8 cellular contexts compared by ENCODE assay signal in the genomic region with DNA sequence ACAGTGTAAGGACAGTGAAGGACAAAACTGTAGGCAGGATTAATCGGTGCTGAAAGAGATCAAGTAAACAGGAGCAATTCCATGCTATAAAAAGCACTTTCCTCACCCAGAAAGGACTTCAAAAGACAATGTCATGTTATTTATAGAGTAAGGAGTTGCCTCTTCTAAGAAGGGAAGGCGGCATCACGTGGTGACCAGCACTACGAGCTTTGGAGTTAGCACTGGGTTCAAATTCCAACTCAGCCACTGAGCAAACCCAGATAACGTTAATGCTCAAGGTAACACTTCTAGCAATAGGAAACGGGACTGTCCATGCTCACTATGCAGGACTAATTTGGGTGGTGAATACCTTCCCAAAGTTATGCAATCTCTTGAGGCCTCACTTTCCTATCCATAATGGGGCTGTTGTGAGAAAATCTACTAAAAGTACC. TPM values are rescaled to one million over a fixed set of nuclear protein-coding genes. Genes with fewer than 3 reads are reported as not detected.
A peak's percentile ranks its signal among the peaks of the same experiment; 100 is the strongest.
DNase-seq lines count a peak whose midpoint lies in the region; ATAC-seq, FAIRE-seq and TF ChIP-seq lines count a peak whose summit lies in the region.

No MANE protein-coding gene starts in this region.

- peak overlapping the region; percentile 92 for H4K91ac ChIP-seq in H1 (replicated peaks; ENCODE audit: insufficient read length, low read length)

- CTCF ChIA-PET in H1 (lab: Charles Lee; ENCODE audit: partially characterized antibody), result no interaction called here

- POLR2A ChIA-PET in H1 (lab: Charles Lee; ENCODE audit: partially characterized antibody), result interaction anchor here (1.1 to 4.8 kb wide), 9 partner anchors 10 to 56 kb away, joined by 3 to 50 read pairs (median 6); partner anchors contain the start of gene KIF20B

- H3K27me3 Mint-ChIP-seq in CD4-positive, CD25-positive, alpha-beta regulatory T cell, result peaks cover 37% of the 10 kb centered on the region
- H3K27me3 Mint-ChIP-seq in natural killer cell (ENCODE audit: low read depth in 2 of 2), result peaks cover 19 to 23% of the 10 kb centered on the region in 2 donors

- H2BK5ac ChIP-seq in H1 (ENCODE audit: low read depth, low read length), result peak overlapping the region; percentile 95

- no peak overlapping the region for H3K14ac ChIP-seq in H1 (ENCODE audit: insufficient read length)

- H2BK120ac ChIP-seq in H1 (replicated peaks; ENCODE audit: low read depth, low read length), result peak overlapping the region; percentile 39

- WGBS in H1 (ENCODE audit: extremely low coverage in 1 of 2, insufficient coverage in 1 of 2, insufficient read length in 1 of 2, insufficient replicate concordance in 2 of 2, low coverage in 1 of 2, low lambda C conversion rate in 2 of 2, missing lambda C conversion rate in 1 of 2), 2 experiments, result 38% methylated on average over 6 of the region's 6 CpGs; no CpG with 5 or more reads in 1 of the 2 experiments

- H3K23ac ChIP-seq in H1 (ENCODE audit: insufficient read length), result no peak overlapping the region

- H3K56ac ChIP-seq in H1 (replicated peaks; ENCODE audit: insufficient read length, low read depth, low read length), result no peak overlapping the region

- H3K4me2 ChIP-seq in H1 (ENCODE audit: insufficient read depth in 1 of 2, low read depth in 2 of 2, low read length in 2 of 2), result peak overlapping the region; percentile 87 to 91

- TF ChIP-seq POLR2A in H1 (IDR thresholded peaks at IDR 0.05; ENCODE audit: control extremely low read depth in 1 of 2, low read depth in 2 of 2, low read length in 2 of 2), result no peak

- no peaks in the 10 kb centered on the region for H3K9me3 ChIP-seq in CD4-positive, CD25-positive, alpha-beta regulatory T cell (ENCODE audit: control insufficient read depth in 2 of 2, low read length in 2 of 2)
- H3K9me3 ChIP-seq in H1 (ENCODE audit: insufficient read depth in 2 of 2, low read depth in 1 of 2, low read length in 1 of 2), result no peaks in the 10 kb centered on the region

- peak overlapping the region; percentile 46 for H4K5ac ChIP-seq in H1 (ENCODE audit: insufficient read length, low read depth, low read length)

- H3K18ac ChIP-seq in H1 (ENCODE audit: extremely low read depth, low read length), result peak overlapping the region; percentile 71

- H3K23me2 ChIP-seq in H1 (ENCODE audit: low read depth, low read length), result peaks cover 5% of the 10 kb centered on the region; the same call in 1 of the 2 replicates

- DNase-seq in CD4-positive, CD25-positive, alpha-beta regulatory T cell, result peak in 1 of 3 donors; percentile 3
- DNase-seq in MV-4-11 (lab: John Stamatoyannopoulos, UW) (peak; percentile 54), H1 (ENCODE audit: low read depth in 1 of 2, low spot score in 2 of 2) (no peak), natural killer cell (no peak), NCI-H1417 treated with DMSO at 0.1 percent for 48 hours (lab: John Stamatoyannopoulos, UW) (no peak), SKM-1 (lab: John Stamatoyannopoulos, UW; ENCODE audit: unreplicated experiment) (no peak)

- H2BK15ac ChIP-seq in H1 (ENCODE audit: low read length), result 0 out of 2 replicates have a peak overlapping the region, but pooled peaks have one; percentile 33

- peak overlapping the region in 3 of 4 experiments; percentile 85 to 88 (median 86); a peak in 6 of 7 replicates for H3K9ac ChIP-seq in H1 (replicated peaks in 1 of 4; ENCODE audit: extremely low read depth in 1 of 4, low read depth in 3 of 4, low read length in 3 of 4)

- no peak overlapping the region for H3K27ac ChIP-seq in CD4-positive, CD25-positive, alpha-beta regulatory T cell (ENCODE audit: insufficient read depth, low read length, poor library complexity, severe bottlenecking)
- peak overlapping the region; percentile 89 for H3K27ac ChIP-seq in H1 (ENCODE audit: low read depth, low read length)

- FAIRE-seq in H1 (lab: Jason Lieb, UNC), result peak; percentile 32

- TF ChIP-seq CTCF in H1 (IDR thresholded peaks at IDR 0.05; ENCODE audit: control extremely low read depth in 1 of 3, insufficient read depth in 1 of 3, low read depth in 1 of 3, low read length in 3 of 3), result no peak
- TF ChIP-seq CTCF in natural killer cell (IDR thresholded peaks at IDR 0.05), result no peak

- H3K4me3 Mint-ChIP-seq in CD4-positive, CD25-positive, alpha-beta regulatory T cell, result peak overlapping the region; percentile 86 to 93 (median 89)
- H3K4me3 Mint-ChIP-seq in natural killer cell, result peak overlapping the region; percentile 13

- H3K27ac Mint-ChIP-seq in CD4-positive, CD25-positive, alpha-beta regulatory T cell, result peak overlapping the region in 2 of 3 donors; percentile 29 to 31
- no peak overlapping the region for H3K27ac Mint-ChIP-seq in natural killer cell

- no peak overlapping the region for H2BK20ac ChIP-seq in H1 (ENCODE audit: low read length)

- H3K79me1 ChIP-seq in H1 (ENCODE audit: low read depth, low read length), result peaks cover 3% of the 10 kb centered on the region; the same call in 1 of the 2 replicates

- ATAC-seq in CD4-positive, CD25-positive, alpha-beta regulatory T cell (ENCODE audit: low read depth in 2 of 2), result no peak
- no peak for ATAC-seq in natural killer cell
- no peak for ATAC-seq in GM18868 (IDR thresholded peaks at IDR 0.05; ENCODE audit: unreplicated experiment)
- no peak for ATAC-seq in HG03520 (IDR thresholded peaks at IDR 0.05; ENCODE audit: unreplicated experiment)

- no peaks in the 10 kb centered on the region for H3K36me3 ChIP-seq in CD4-positive, CD25-positive, alpha-beta regulatory T cell (ENCODE audit: control insufficient read depth, insufficient read depth, low read length)
- H3K36me3 ChIP-seq in H1 (ENCODE audit: control insufficient read depth in 2 of 4, insufficient read depth in 4 of 4, low read length in 3 of 4), result no peaks in the 10 kb centered on the region

- H3K4me3 ChIP-seq in CD4-positive, CD25-positive, alpha-beta regulatory T cell (ENCODE audit: low read depth, low read length), result peak overlapping the region; percentile 64
- H3K4me3 ChIP-seq in H1 (ENCODE audit: extremely low read depth in 1 of 4, insufficient read depth in 2 of 4, low read depth in 3 of 4, low read length in 4 of 4), result peak overlapping the region; percentile 84 to 93 (median 90)

- H3K4me1 Mint-ChIP-seq in CD4-positive, CD25-positive, alpha-beta regulatory T cell, result peaks cover 5 to 7% (median 5%) of the 10 kb centered on the region in 4 donors
- peaks cover 9% of the 10 kb centered on the region in 2 donors for H3K4me1 Mint-ChIP-seq in natural killer cell

- peaks cover 17% of the 10 kb centered on the region for H3K4me1 ChIP-seq in CD4-positive, CD25-positive, alpha-beta regulatory T cell (ENCODE audit: control insufficient read depth, insufficient read depth, low read length, poor library complexity, severe bottlenecking)
- peaks cover 2 to 13% (median 10%) of the 10 kb centered on the region in 4 experiments; a peak in 6 of 7 replicates for H3K4me1 ChIP-seq in H1 (replicated peaks in 1 of 4; ENCODE audit: control insufficient read depth in 3 of 4, insufficient read depth in 4 of 4, low read length in 3 of 4)

- H4K20me1 ChIP-seq in H1 (replicated peaks in 1 of 2; ENCODE audit: control insufficient read depth in 1 of 2, insufficient read depth in 2 of 2, low read length in 2 of 2), result peaks cover 0 to 6% of the 10 kb centered on the region in 2 experiments

- H2BK12ac ChIP-seq in H1 (ENCODE audit: low read depth, low read length), result peak overlapping the region; percentile 85

- intact Hi-C loops in natural killer cell (cut with micrococcal nuclease), result no loop called here

- H3K4ac ChIP-seq in H1 (replicated peaks; ENCODE audit: insufficient read length, low read depth, low read length), result peak overlapping the region; percentile 3

- no peak overlapping the region for H4K8ac ChIP-seq in H1 (ENCODE audit: extremely low read depth, insufficient read depth, low read length)

- H3K27me3 ChIP-seq in CD4-positive, CD25-positive, alpha-beta regulatory T cell (ENCODE audit: control insufficient read depth, insufficient read depth, low read length), result peaks cover 31% of the 10 kb centered on the region
- no peaks in the 10 kb centered on the region for H3K27me3 ChIP-seq in H1 (replicated peaks in 1 of 4; ENCODE audit: control insufficient read depth in 3 of 4, extremely low read depth in 1 of 4, insufficient read depth in 3 of 4, low read length in 3 of 4)

- peak overlapping the region; percentile 79 for H2AFZ ChIP-seq in H1 (ENCODE audit: low read length)

- 0 out of 2 replicates have a peak overlapping the region, but pooled peaks have one; percentile 66 for H2AK5ac ChIP-seq in H1 (ENCODE audit: low read depth, low read length)

- no peaks in the 10 kb centered on the region for H3K36me3 Mint-ChIP-seq in CD4-positive, CD25-positive, alpha-beta regulatory T cell
- H3K36me3 Mint-ChIP-seq in natural killer cell, result no peaks in the 10 kb centered on the region

- no peaks in the 10 kb centered on the region for H3K9me3 Mint-ChIP-seq in CD4-positive, CD25-positive, alpha-beta regulatory T cell
- no peaks in the 10 kb centered on the region for H3K9me3 Mint-ChIP-seq in natural killer cell

- no peak for TF ChIP-seq EP300 in H1 (IDR thresholded peaks at IDR 0.05; ENCODE audit: borderline replicate concordance in 1 of 2, low read depth in 2 of 2, low read length in 2 of 2)

- peaks cover 21 to 37% of the 10 kb centered on the region in 2 experiments for H3K79me2 ChIP-seq in H1 (ENCODE audit: control insufficient read depth in 1 of 2, insufficient read depth in 2 of 2, low read length in 2 of 2)

- no peak for TF ChIP-seq RAD21 in H1 (IDR thresholded peaks at IDR 0.05 in 1 of 2, conservative IDR thresholded peaks at IDR 0.05 in 1 of 2; ENCODE audit: low read depth in 2 of 2, low read length in 2 of 2)

RNA-seq across cellular contexts. Expression of gene PANK1, which starts 0.7 kb away (rescaled TPM):
- total RNA-seq in CD4-positive, CD25-positive, alpha-beta regulatory T cell, result 0.49 TPM
- polyA plus RNA-seq in CD4-positive, CD25-positive, alpha-beta regulatory T cell, result under 1 TPM in 2 of 4 donors, not detected in 2; 0.17 to 0.41 TPM
- total RNA-seq in H1 (2021; fragmentation: NEBNext Ultra II Directional; extraction: Animal tissue kit (Norgen Biotek cat#: 25700)), result 39.1 and 40.4 TPM in 2 replicates
- 11.3 and 18.5 TPM in 2 replicates for polyA plus RNA-seq in H1 (2011; rRNA removed)
- polyA plus RNA-seq in H1 (2011; cell fraction: cytosol; rRNA removed), result 18.1 TPM
- polyA plus RNA-seq in H1 (2011; cell fraction: nucleus; rRNA removed), result 12.0 TPM
- 24.6 to 36.4 TPM (median 26.5 TPM) in 4 replicates for polyA plus RNA-seq in H1 (2012, experiment 1 of 2)
- 5.1 TPM for polyA plus RNA-seq in H1 (2012, experiment 2 of 2)
- 22.6 TPM for polyA plus RNA-seq in H1 (2013, experiment 1 of 2)
- 22.8 TPM for polyA plus RNA-seq in H1 (2013, experiment 2 of 2)
- polyA minus RNA-seq in H1 (2011; rRNA and poly(A)+ RNA removed), result 51.7 and 58.1 TPM in 2 replicates
- 15.3 TPM for polyA minus RNA-seq in H1 (2011; cell fraction: cytosol; rRNA and poly(A)+ RNA removed)
- polyA minus RNA-seq in H1 (2011; cell fraction: nucleus; rRNA and poly(A)+ RNA removed), result 33.0 TPM
- 1 to 10 TPM in 2 of 3 donors, under 1 TPM in 1; 0.85 to 2.2 (median 1.4) TPM for total RNA-seq in natural killer cell

RNA-seq across cellular contexts. Expression of gene KIF20B, which starts 55.6 kb away (rescaled TPM):
- 42.8 TPM for total RNA-seq in CD4-positive, CD25-positive, alpha-beta regulatory T cell
- 10 to 100 TPM; 12.0 to 18.9 (median 18.0) TPM for polyA plus RNA-seq in CD4-positive, CD25-positive, alpha-beta regulatory T cell
- total RNA-seq in H1 (2021; fragmentation: NEBNext Ultra II Directional; extraction: Animal tissue kit (Norgen Biotek cat#: 25700)), result 70.8 and 72.0 TPM in 2 replicates
- 2.7 and 4.5 TPM in 2 replicates for polyA plus RNA-seq in H1 (2011; rRNA removed)
- polyA plus RNA-seq in H1 (2011; cell fraction: cytosol; rRNA removed), result 8.0 TPM
- polyA plus RNA-seq in H1 (2011; cell fraction: nucleus; rRNA removed), result 1.7 TPM
- polyA plus RNA-seq in H1 (2012, experiment 1 of 2), result 11.8 to 35.8 TPM (median 18.6 TPM) in 4 replicates
- polyA plus RNA-seq in H1 (2012, experiment 2 of 2), result 1.00 TPM
- 38.6 TPM for polyA plus RNA-seq in H1 (2013, experiment 1 of 2)
- polyA plus RNA-seq in H1 (2013, experiment 2 of 2), result 36.9 TPM
- polyA minus RNA-seq in H1 (2011; rRNA and poly(A)+ RNA removed), result 28.4 and 42.7 TPM in 2 replicates
- polyA minus RNA-seq in H1 (2011; cell fraction: cytosol; rRNA and poly(A)+ RNA removed), result 7.3 TPM
- polyA minus RNA-seq in H1 (2011; cell fraction: nucleus; rRNA and poly(A)+ RNA removed), result 23.9 TPM
- 10 to 100 TPM; 17.2 to 20.2 (median 17.3) TPM for total RNA-seq in natural killer cell

Comparison
In these comparisons a context has a peak if more than half of its experiments do, and no peak if none do; other contexts are left out.
1. H3K27ac Mint-ChIP-seq: peak in CD4-positive, CD25-positive, alpha-beta regulatory T cell (2 of 3); none in natural killer cell (0 of 2).
2. RNA of gene PANK1, which starts 0.7 kb away (total RNA-seq): 39.1 to 40.4 TPM in H1; 0.85 to 2.2 TPM in natural killer cell and 0.49 TPM in CD4-positive, CD25-positive, alpha-beta regulatory T cell (single experiment); every median in the first group is over 10 times any median in the second.